2 cellular contexts compared by ENCODE assay signal in the genomic region with DNA sequence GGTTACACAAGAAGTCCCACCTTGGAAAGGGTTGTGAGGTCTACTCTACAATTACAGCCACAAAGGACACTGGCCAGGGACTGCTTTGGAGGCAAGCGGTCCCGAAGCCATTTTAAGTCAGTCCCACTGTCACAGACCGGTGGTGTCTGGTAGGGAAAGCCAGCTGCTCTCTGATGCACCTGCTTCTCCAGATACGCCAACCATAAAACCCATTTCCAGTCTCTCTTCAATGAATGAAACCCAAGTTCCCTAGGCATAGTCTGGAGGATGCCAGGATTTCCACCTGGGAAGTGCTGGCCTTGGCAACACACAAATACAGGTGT.
TF ChIP-seq lines count a peak whose summit lies in the region.

No MANE protein-coding gene starts in this region.

TF ChIP-seq in SK-N-SH, 30 proteins besides CTCF, POLR2A, EP300 and RAD21 (continued from another document):
- TF ChIP-seq MAX (IDR thresholded peaks at IDR 0.05; ENCODE audit: low read depth) (no peak), GATA2 (CRISPR knock-in tag; IDR thresholded peaks at IDR 0.05) (no peak)
TF ChIP-seq in SK-N-SH: peak in this region for 0.

TF ChIP-seq in SK-N-SH treated with all-trans-retinoic acid at 6 μM for 48 hours, 23 proteins besides CTCF, POLR2A, EP300 and RAD21 (continued from another document):
- TF ChIP-seq, protein P1, sequence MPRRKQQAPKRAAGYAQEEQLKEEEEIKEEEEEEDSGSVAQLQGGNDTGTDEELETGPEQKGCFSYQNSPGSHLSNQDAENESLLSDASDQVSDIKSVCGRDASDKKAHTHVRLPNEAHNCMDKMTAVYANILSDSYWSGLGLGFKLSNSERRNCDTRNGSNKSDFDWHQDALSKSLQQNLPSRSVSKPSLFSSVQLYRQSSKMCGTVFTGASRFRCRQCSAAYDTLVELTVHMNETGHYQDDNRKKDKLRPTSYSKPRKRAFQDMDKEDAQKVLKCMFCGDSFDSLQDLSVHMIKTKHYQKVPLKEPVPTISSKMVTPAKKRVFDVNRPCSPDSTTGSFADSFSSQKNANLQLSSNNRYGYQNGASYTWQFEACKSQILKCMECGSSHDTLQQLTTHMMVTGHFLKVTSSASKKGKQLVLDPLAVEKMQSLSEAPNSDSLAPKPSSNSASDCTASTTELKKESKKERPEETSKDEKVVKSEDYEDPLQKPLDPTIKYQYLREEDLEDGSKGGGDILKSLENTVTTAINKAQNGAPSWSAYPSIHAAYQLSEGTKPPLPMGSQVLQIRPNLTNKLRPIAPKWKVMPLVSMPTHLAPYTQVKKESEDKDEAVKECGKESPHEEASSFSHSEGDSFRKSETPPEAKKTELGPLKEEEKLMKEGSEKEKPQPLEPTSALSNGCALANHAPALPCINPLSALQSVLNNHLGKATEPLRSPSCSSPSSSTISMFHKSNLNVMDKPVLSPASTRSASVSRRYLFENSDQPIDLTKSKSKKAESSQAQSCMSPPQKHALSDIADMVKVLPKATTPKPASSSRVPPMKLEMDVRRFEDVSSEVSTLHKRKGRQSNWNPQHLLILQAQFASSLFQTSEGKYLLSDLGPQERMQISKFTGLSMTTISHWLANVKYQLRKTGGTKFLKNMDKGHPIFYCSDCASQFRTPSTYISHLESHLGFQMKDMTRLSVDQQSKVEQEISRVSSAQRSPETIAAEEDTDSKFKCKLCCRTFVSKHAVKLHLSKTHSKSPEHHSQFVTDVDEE (CRISPR knock-in tag; IDR thresholded peaks at IDR 0.05), result no peak
- TF ChIP-seq ARNTL (CRISPR knock-in tag; IDR thresholded peaks at IDR 0.05; ENCODE audit: borderline replicate concordance, low read depth), result no peak
- no peak for TF ChIP-seq CSRNP3 (CRISPR knock-in tag; IDR thresholded peaks at IDR 0.05)
- TF ChIP-seq ZC3H10 (CRISPR knock-in tag; IDR thresholded peaks at IDR 0.05), result no peak
- TF ChIP-seq ZFP30 (CRISPR knock-in tag; IDR thresholded peaks at IDR 0.05), result no peak
- TF ChIP-seq RARB (CRISPR knock-in tag; IDR thresholded peaks at IDR 0.05), result no peak
- no peak for TF ChIP-seq PPARA (CRISPR knock-in tag; IDR thresholded peaks at IDR 0.05; ENCODE audit: borderline replicate concordance)
- no peak for TF ChIP-seq CREB5 (CRISPR knock-in tag; IDR thresholded peaks at IDR 0.05; ENCODE audit: low read depth)
- no peak for TF ChIP-seq CSDC2 (CRISPR knock-in tag; IDR thresholded peaks at IDR 0.05)
- TF ChIP-seq TOX (CRISPR knock-in tag; IDR thresholded peaks at IDR 0.05; ENCODE audit: borderline replicate concordance), result no peak
- no peak for TF ChIP-seq SNAI2 (CRISPR knock-in tag; IDR thresholded peaks at IDR 0.05)
- no peak for TF ChIP-seq ZNF70 (CRISPR knock-in tag; IDR thresholded peaks at IDR 0.05)
- no peak for TF ChIP-seq TCF4 (CRISPR knock-in tag; IDR thresholded peaks at IDR 0.05; ENCODE audit: borderline replicate concordance)
- no peak for TF ChIP-seq OSR1 (CRISPR knock-in tag; IDR thresholded peaks at IDR 0.05)
- TF ChIP-seq BACH2 (CRISPR knock-in tag; IDR thresholded peaks at IDR 0.05; ENCODE audit: borderline replicate concordance), result no peak
- TF ChIP-seq ISL1 (CRISPR knock-in tag; IDR thresholded peaks at IDR 0.05), result no peak
- no peak for TF ChIP-seq ZNF8 (CRISPR knock-in tag; IDR thresholded peaks at IDR 0.05)
